In genomic region chr18:12765586-12765985, GRCh38 we compare ENCODE assay signal across 16 cellular contexts.
DNase-seq lines count a peak whose midpoint lies in the region; ATAC-seq, FAIRE-seq and TF ChIP-seq lines count a peak whose summit lies in the region.
"Had no signal": no experiment of that assay in that cellular context is flagged by ENCODE, and none has a peak within 500 bp of the region (broad histone marks: within the 10 kb centered on the region; RNA-seq: fewer than 3 reads in every experiment).

No MANE protein-coding gene starts in this region.

- H3K27me3 Mint-ChIP-seq in T-cell = no peaks in the 10 kb centered on the region
- H3K27me3 Mint-ChIP-seq: CD8-positive, alpha-beta memory T cell had no signal

- H2AFZ ChIP-seq in DND-41 (ENCODE audit: low read depth, low read length) (no peak overlapping the region), HepG2 (ENCODE audit: low read length) (no peak overlapping the region)

- no peaks in the 10 kb centered on the region for H3K9me3 Mint-ChIP-seq in T-cell
- H3K9me3 Mint-ChIP-seq: CD4-positive, CD25-positive, alpha-beta regulatory T cell; CD8-positive, alpha-beta memory T cell had no signal

- no peak overlapping the region for H3K4me3 Mint-ChIP-seq in T-cell
- H3K4me3 Mint-ChIP-seq: CD8-positive, alpha-beta memory T cell had no signal

- WGBS in thymus = 90% methylated on average over 11 of the region's 11 CpGs
- WGBS in HepG2 (ENCODE audit: low lambda C conversion rate) = 90% methylated on average over 3 of the region's 11 CpGs

- no peaks in the 10 kb centered on the region for H3K27me3 ChIP-seq in BLaER1
- no peaks in the 10 kb centered on the region for H3K27me3 ChIP-seq in DND-41 (ENCODE audit: insufficient read depth, low read length, poor library complexity)
- no peaks in the 10 kb centered on the region for H3K27me3 ChIP-seq in thymus (ENCODE audit: control insufficient read depth, insufficient read depth)
- H3K27me3 ChIP-seq in HepG2 (ENCODE audit: control insufficient read depth in 1 of 2, insufficient read depth in 2 of 2, low read length in 2 of 2) = no peaks in the 10 kb centered on the region

- H3K36me3 ChIP-seq in BLaER1 (no peaks in the 10 kb centered on the region), DND-41 (ENCODE audit: insufficient read depth, low read length) (peaks cover 96% of the 10 kb centered on the region), kidney (ENCODE audit: control insufficient read depth in 1 of 2, insufficient read depth in 2 of 2, low read length in 2 of 2) (no peaks in the 10 kb centered on the region), thymus (ENCODE audit: control insufficient read depth, insufficient read depth) (peaks cover 2% of the 10 kb centered on the region), HepG2 (replicated peaks in 1 of 2; ENCODE audit: control insufficient read depth in 1 of 2, insufficient read depth in 2 of 2, low read length in 2 of 2) (no peaks in the 10 kb centered on the region)
- H3K36me3 ChIP-seq: HAP-1 had no signal

- H3K79me2 ChIP-seq in DND-41 (ENCODE audit: insufficient read depth, low read length) = peaks cover 97% of the 10 kb centered on the region
- no peaks in the 10 kb centered on the region for H3K79me2 ChIP-seq in HepG2 (ENCODE audit: insufficient read depth, low read length)

- in situ Hi-C loops in HepG2 (cut with HindIII; ENCODE audit: extremely low pct_ligation_motif_present, low pct_unique_long_range_greater_than_20kb) = loop anchor here (5.0 kb wide), 1 partner anchor 38 kb away; no protein-coding TSS in a partner anchor

- peaks cover 3% of the 10 kb centered on the region for H3K36me3 Mint-ChIP-seq in T-cell
- H3K36me3 Mint-ChIP-seq: CD4-positive, CD25-positive, alpha-beta regulatory T cell had no signal

- CTCF ChIA-PET in HepG2 (lab: Yijun Ruan, JAX; ENCODE audit: low intra/inter-chr PET ratio, low total read pairs) = no interaction called here
- CTCF ChIA-PET in T-cell (lab: Charles Lee) = no interaction called here

- FAIRE-seq in kidney (lab: Jason Lieb, UNC) = no peak
- no peak for FAIRE-seq in HepG2 (lab: Jason Lieb, UNC)
- FAIRE-seq: D721Med, GM12878 had no signal

- H3K9me3 ChIP-seq in BLaER1 (peaks cover 13% of the 10 kb centered on the region), DND-41 (ENCODE audit: insufficient read depth, low read length, severe bottlenecking) (no peaks in the 10 kb centered on the region), kidney (ENCODE audit: control insufficient read depth in 1 of 2, low read length in 2 of 2) (no peaks in the 10 kb centered on the region), thymus (ENCODE audit: control insufficient read depth) (no peaks in the 10 kb centered on the region), HepG2 (ENCODE audit: low read length) (no peaks in the 10 kb centered on the region)

- POLR2A ChIA-PET in HepG2 (lab: Yijun Ruan, JAX) (interaction anchor here (2.6 to 4.0 kb wide), 2 partner anchors 35 to 118 kb away, joined by 12 to 34 read pairs; partner anchors contain the start of gene PTPN2), T-cell (lab: Charles Lee) (no interaction called here)

- TF ChIP-seq EP300 in HepG2 (IDR thresholded peaks at IDR 0.05; ENCODE audit: low read depth in 2 of 2, low read length in 2 of 2) = no peak
- TF ChIP-seq EP300 in HepG2 (CRISPR knock-in tag; IDR thresholded peaks at IDR 0.05; ENCODE audit: borderline replicate concordance) = no peak

- no TSS peak for BruUV-seq in HepG2 (replicated peaks; lab: Mats Ljungman, UMichigan)

- TF ChIP-seq CTCF in DND-41 (IDR thresholded peaks at IDR 0.05; ENCODE audit: borderline replicate concordance, extremely low read depth, low read length, poor library complexity, severe bottlenecking) (no peak), kidney (IDR thresholded peaks at IDR 0.05; ENCODE audit: borderline replicate concordance, extremely low read depth, insufficient read depth) (no peak), HepG2 (CRISPR knock-in tag; IDR thresholded peaks at IDR 0.05) (no peak)

- H3K4me2 ChIP-seq in BLaER1 (peak overlapping the region; percentile 42), DND-41 (ENCODE audit: insufficient read depth, low read length) (no peak overlapping the region), HepG2 (ENCODE audit: low read depth, low read length) (no peak overlapping the region)

- DNase-seq in DND-41 (no peak), kidney (peak; percentile 43), HepG2 (ENCODE audit: low spot score) (no peak), T-cell (no peak), midbrain (lab: John Stamatoyannopoulos, UW) (no peak)
- DNase-seq: 8988T; C1 segment of cervical spinal cord; CD8-positive, alpha-beta memory T cell; COR-L47; GDM1 had no signal

- H3K4me1 Mint-ChIP-seq in T-cell = no peaks in the 10 kb centered on the region

- no peak for ATAC-seq in DND-41 (ENCODE audit: insufficient read depth, low read depth)
- no peak for ATAC-seq in HepG2
- ATAC-seq in T-cell (replicated peaks in 1 of 4) = no peak

- H3K27ac ChIP-seq in BLaER1 (no peak overlapping the region), DND-41 (ENCODE audit: low read length) (peak overlapping the region; percentile 30), kidney (ENCODE audit: low read depth in 2 of 2, low read length in 2 of 2) (no peak overlapping the region), thymus (ENCODE audit: low read depth) (peak overlapping the region; percentile 15), HepG2 (ENCODE audit: extremely low read length, insufficient read depth, low read length) (no peak overlapping the region)

- intact Hi-C loops in kidney (cut with DNase I) = no loop called here
- intact Hi-C loops in HepG2 (cut with micrococcal nuclease; ENCODE audit: unreplicated experiment) = no loop called here

- H3K4me3 ChIP-seq in BLaER1 (no peak overlapping the region), DND-41 (ENCODE audit: low read depth in 1 of 2, low read length in 2 of 2) (no peak overlapping the region), kidney (ENCODE audit: low read length in 2 of 2) (no peak overlapping the region), thymus (ENCODE audit: low read length) (no peak overlapping the region), HepG2 (replicated peaks in 1 of 3; ENCODE audit: insufficient read depth in 1 of 3, low read depth in 2 of 3, low read length in 3 of 3) (no peak overlapping the region)
- H3K4me3 ChIP-seq: GM12878, HAP-1 had no signal

- TF ChIP-seq POLR2A in HepG2 (IDR thresholded peaks at IDR 0.05; ENCODE audit: insufficient read depth in 1 of 2, low read depth in 2 of 2, low read length in 2 of 2) = no peak

- H3K4me1 ChIP-seq in BLaER1 = peaks cover 46% of the 10 kb centered on the region
- peaks cover 47% of the 10 kb centered on the region for H3K4me1 ChIP-seq in DND-41 (ENCODE audit: insufficient read depth, low read length)
- no peaks in the 10 kb centered on the region for H3K4me1 ChIP-seq in kidney (ENCODE audit: control insufficient read depth in 1 of 2, insufficient read depth in 1 of 2, low read depth in 1 of 2, low read length in 2 of 2)
- peaks cover 16% of the 10 kb centered on the region for H3K4me1 ChIP-seq in thymus (ENCODE audit: control insufficient read depth, insufficient read depth, low read length)
- H3K4me1 ChIP-seq in HepG2 (ENCODE audit: insufficient read depth, low read length) = peaks cover 57% of the 10 kb centered on the region

- H3K9ac ChIP-seq in BLaER1 (no peak overlapping the region), DND-41 (ENCODE audit: low read depth, low read length) (no peak overlapping the region), kidney (ENCODE audit: low read length in 2 of 2) (no peak overlapping the region), HepG2 (ENCODE audit: insufficient read depth, low read depth, low read length) (no peak overlapping the region)

- no peak overlapping the region for H3K27ac Mint-ChIP-seq in T-cell
- H3K27ac Mint-ChIP-seq: CD4-positive, CD25-positive, alpha-beta regulatory T cell had no signal

- TF ChIP-seq RAD21 in HepG2 (CRISPR knock-in tag; IDR thresholded peaks at IDR 0.05) = no peak

- H4K20me1 ChIP-seq in BLaER1 (no peaks in the 10 kb centered on the region), DND-41 (ENCODE audit: insufficient read depth, low read length) (peaks cover 51% of the 10 kb centered on the region), HepG2 (ENCODE audit: insufficient read depth, low read length) (no peaks in the 10 kb centered on the region)

TF ChIP-seq in HepG2, 621 proteins besides CTCF, POLR2A, EP300 and RAD21:
- no peak for TF ChIP-seq ZNF33B (CRISPR knock-in tag; IDR thresholded peaks at IDR 0.05)

Comparison
In these comparisons a context has a peak if more than half of its experiments do, and no peak if none do; other contexts are left out.
1. H3K27ac ChIP-seq: peak in DND-41 (single experiment) and thymus (single experiment); none in BLaER1 (single experiment), kidney (0 of 2) and HepG2 (single experiment).